In genomic region chr4:6307891-6308290, GRCh38 we compare ENCODE assay signal across 21 cellular contexts.
"Had no signal": no experiment of that assay in that cellular context is flagged by ENCODE, and none has a peak within 500 bp of the region (broad histone marks: within the 10 kb centered on the region; RNA-seq: fewer than 3 reads in every experiment).

No MANE protein-coding gene starts in this region.

- ATAC-seq: activated CD4-positive, alpha-beta T cell treated with anti-CD3 and anti-CD28 coated beads for 36 hours; activated CD8-positive, alpha-beta memory T cell treated with anti-CD3 and anti-CD28 coated beads, Interleukin-2, amount 10 ng/mL, durations not matched to agents 7 days and 5 days; activated CD8-positive, alpha-beta T cell treated with anti-CD3 and anti-CD28 coated beads, Interleukin-2, amount 10 ng/mL, durations not matched to agents 7 days and 5 days; gastroesophageal sphincter had no signal

- H3K27me3 ChIP-seq: breast epithelium, dorsolateral prefrontal cortex, ovary, sigmoid colon, uterus had no signal

- H3K4me1 ChIP-seq: breast epithelium, uterus had no signal

- H3K4me3 ChIP-seq: breast epithelium, coronary artery, gastroesophageal sphincter, ovary, sigmoid colon, thoracic aorta, uterus had no signal

- H3K36me3 ChIP-seq: breast epithelium, neutrophil, ovary, uterus had no signal

- DNase-seq: activated CD4-positive, CD25-positive, alpha-beta regulatory T cell; activated CD8-positive, alpha-beta memory T cell treated with anti-CD3 and anti-CD28 coated beads, Interleukin-2, amount 10 ng/mL, durations not matched to agents 7 days and 5 days; activated naive CD4-positive, alpha-beta T cell; effector memory CD4-positive, alpha-beta T cell; hippocampal formation; left cardiac atrium; left ventricle myocardium superior; retina; sigmoid colon; small intestine; trophoblast cell; uterus had no signal

- H3K27ac ChIP-seq: breast epithelium, coronary artery, gastroesophageal sphincter, neutrophil, ovary, sigmoid colon, thoracic aorta, uterus had no signal

- H3K9me3 ChIP-seq: breast epithelium, gastroesophageal sphincter, neutrophil, ovary, sigmoid colon, thoracic aorta, uterus had no signal
